Comparison of ENCODE assay signal across 1 cellular context in the genomic region with DNA sequence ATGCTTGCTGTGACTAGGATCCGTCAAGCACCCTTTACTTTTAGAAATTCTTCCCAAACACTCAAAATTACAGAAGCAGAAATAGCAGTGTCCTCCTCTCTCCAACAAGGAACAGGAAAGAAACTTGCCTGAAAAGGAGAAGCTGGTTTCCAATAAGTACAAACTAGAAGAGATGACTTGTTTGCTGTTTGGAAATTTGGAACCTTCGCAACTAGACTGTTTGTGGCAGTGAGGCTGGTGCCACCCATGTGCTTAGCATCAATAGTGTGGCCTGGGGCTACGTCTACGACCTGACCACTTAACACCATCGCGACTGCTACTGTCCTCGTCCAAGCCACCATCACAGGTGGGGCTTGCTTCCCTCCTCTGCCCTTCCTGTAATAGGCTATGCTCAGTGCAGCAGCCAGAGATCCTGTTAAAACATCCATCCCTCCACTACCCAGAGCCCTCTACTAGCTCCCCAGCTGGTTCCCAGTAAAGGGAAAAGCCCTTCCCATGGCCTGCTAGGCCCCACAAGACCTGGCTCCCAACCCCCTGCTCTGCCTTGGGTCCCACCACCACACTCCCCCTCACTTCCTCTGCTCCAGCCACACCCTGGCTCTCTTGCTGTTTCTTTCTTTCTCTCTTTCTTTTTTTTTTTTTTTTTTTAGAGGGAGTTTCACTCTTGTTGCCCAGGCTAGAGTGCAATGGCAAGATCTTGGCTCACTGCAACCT.
TF ChIP-seq lines count a peak whose summit lies in the region.

No MANE protein-coding gene starts in this region.

TF ChIP-seq in HepG2, 621 proteins besides CTCF, POLR2A, EP300 and RAD21:
- no peak for TF ChIP-seq SP2 (CRISPR knock-in tag; IDR thresholded peaks at IDR 0.05)
- TF ChIP-seq FOXM1 (CRISPR knock-in tag; IDR thresholded peaks at IDR 0.05): no peak
- TF ChIP-seq, protein P1, sequence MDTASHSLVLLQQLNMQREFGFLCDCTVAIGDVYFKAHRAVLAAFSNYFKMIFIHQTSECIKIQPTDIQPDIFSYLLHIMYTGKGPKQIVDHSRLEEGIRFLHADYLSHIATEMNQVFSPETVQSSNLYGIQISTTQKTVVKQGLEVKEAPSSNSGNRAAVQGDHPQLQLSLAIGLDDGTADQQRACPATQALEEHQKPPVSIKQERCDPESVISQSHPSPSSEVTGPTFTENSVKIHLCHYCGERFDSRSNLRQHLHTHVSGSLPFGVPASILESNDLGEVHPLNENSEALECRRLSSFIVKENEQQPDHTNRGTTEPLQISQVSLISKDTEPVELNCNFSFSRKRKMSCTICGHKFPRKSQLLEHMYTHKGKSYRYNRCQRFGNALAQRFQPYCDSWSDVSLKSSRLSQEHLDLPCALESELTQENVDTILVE (CRISPR knock-in tag; IDR thresholded peaks at IDR 0.05): no peak
- TF ChIP-seq, protein P2, sequence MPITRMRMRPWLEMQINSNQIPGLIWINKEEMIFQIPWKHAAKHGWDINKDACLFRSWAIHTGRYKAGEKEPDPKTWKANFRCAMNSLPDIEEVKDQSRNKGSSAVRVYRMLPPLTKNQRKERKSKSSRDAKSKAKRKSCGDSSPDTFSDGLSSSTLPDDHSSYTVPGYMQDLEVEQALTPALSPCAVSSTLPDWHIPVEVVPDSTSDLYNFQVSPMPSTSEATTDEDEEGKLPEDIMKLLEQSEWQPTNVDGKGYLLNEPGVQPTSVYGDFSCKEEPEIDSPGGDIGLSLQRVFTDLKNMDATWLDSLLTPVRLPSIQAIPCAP (CRISPR knock-in tag; IDR thresholded peaks at IDR 0.05; ENCODE audit: low read depth): no peak
- TF ChIP-seq, protein P3, sequence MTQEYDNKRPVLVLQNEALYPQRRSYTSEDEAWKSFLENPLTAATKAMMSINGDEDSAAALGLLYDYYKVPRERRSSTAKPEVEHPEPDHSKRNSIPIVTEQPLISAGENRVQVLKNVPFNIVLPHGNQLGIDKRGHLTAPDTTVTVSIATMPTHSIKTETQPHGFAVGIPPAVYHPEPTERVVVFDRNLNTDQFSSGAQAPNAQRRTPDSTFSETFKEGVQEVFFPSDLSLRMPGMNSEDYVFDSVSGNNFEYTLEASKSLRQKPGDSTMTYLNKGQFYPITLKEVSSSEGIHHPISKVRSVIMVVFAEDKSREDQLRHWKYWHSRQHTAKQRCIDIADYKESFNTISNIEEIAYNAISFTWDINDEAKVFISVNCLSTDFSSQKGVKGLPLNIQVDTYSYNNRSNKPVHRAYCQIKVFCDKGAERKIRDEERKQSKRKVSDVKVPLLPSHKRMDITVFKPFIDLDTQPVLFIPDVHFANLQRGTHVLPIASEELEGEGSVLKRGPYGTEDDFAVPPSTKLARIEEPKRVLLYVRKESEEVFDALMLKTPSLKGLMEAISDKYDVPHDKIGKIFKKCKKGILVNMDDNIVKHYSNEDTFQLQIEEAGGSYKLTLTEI (CRISPR knock-in tag; conservative IDR thresholded peaks at IDR 0.05): no peak
- TF ChIP-seq ZNF569 (CRISPR knock-in tag; IDR thresholded peaks at IDR 0.05; ENCODE audit: borderline replicate concordance): no peak
- TF ChIP-seq U2AF2 (IDR thresholded peaks at IDR 0.05; ENCODE audit: low read depth, low read length): no peak
- TF ChIP-seq IKZF1 (IDR thresholded peaks at IDR 0.05): no peak
- no peak for TF ChIP-seq ZNF326 (CRISPR knock-in tag; IDR thresholded peaks at IDR 0.05; ENCODE audit: borderline replicate concordance)
TF ChIP-seq in HepG2: peak in this region for 0.
